In the genomic region with DNA sequence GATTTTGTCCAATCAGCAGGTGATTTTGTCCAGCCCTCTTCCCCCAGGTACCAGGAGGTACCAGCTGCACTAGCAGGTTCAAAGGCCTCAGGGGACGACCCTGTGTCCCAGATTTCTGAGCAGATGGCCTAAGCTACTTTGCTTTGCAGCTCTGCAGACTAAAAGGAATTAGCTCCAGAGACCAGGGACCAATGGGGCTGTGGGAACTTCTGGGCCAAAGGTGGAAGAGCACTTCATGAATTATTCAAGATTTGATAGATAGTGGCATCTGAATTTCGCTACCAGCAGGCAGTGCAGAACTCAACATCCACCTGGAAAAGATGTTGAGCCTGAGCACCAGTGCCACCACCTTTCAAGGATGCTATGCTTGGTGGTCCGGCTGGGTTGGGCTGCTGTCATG, we compare ENCODE assay signal across 11 cellular contexts. TPM values are rescaled to one million over a fixed set of nuclear protein-coding genes. Genes with fewer than 3 reads are reported as not detected.
"Had no signal": no experiment of that assay in that cellular context is flagged by ENCODE, and none has a peak within 500 bp of the region (broad histone marks: within the 10 kb centered on the region; RNA-seq: fewer than 3 reads in every experiment).

No MANE protein-coding gene starts in this region.

RNA-seq across cellular contexts. Expression of a gene that starts 21.1 kb away (rescaled TPM):
- total RNA-seq: SK-MEL-5 had no signal

RNA-seq across cellular contexts. Expression of a gene that starts 37.9 kb away (rescaled TPM):
- total RNA-seq: LHCN-M2; MCF 10A; NCI-H460; OCI-LY7; PC-9; Right ventricle myocardium inferior; RPMI7951; SJCRH30; SK-MEL-5; T-cell; T-helper 1 cell treated with Interleukin-12 subunit alpha and Interleukin-12 subunit beta and Interleukin-4 antibody, amounts not matched to agents 30 ng/mL and 1 ng/mL, for 36 hours had no signal
